In genomic region chr20:32382102-32382950, GRCh38 we compare ENCODE assay signal across 18 cellular contexts.
"Had no signal": no experiment of that assay in that cellular context is flagged by ENCODE, and none has a peak within 500 bp of the region (broad histone marks: within the 10 kb centered on the region; RNA-seq: fewer than 3 reads in every experiment).

No MANE protein-coding gene starts in this region.

- H3K4me3 Mint-ChIP-seq: activated T-cell treated with anti-CD3 and anti-CD28 coated beads, Interleukin-2, amount 50 U/mL, for 72 hours; effector memory CD8-positive, alpha-beta T cell; naive B cell; neural crest cell; T-helper 1 cell treated with Interleukin-12 subunit alpha and Interleukin-12 subunit beta and Interleukin-4 antibody, amounts not matched to agents 30 μg/mL and 1 μg/mL, for 36 hours had no signal

- H3K27me3 ChIP-seq: cardiac muscle cell, left lung, tibial nerve, vagina had no signal

- H3K36me3 Mint-ChIP-seq: naive B cell had no signal

- FAIRE-seq: keratinocyte had no signal

- H3K4me3 ChIP-seq: cardiac muscle cell, left lung, tibial nerve, vagina had no signal

- H3K36me3 ChIP-seq: cardiac muscle cell, vagina had no signal

- H3K9me3 ChIP-seq: left lung, tibial nerve, vagina had no signal

- H3K27ac Mint-ChIP-seq: activated T-cell treated with anti-CD3 and anti-CD28 coated beads, Interleukin-2, amount 50 U/mL, for 72 hours; effector memory CD8-positive, alpha-beta T cell; T-helper 1 cell treated with Interleukin-12 subunit alpha and Interleukin-12 subunit beta and Interleukin-4 antibody, amounts not matched to agents 30 μg/mL and 1 μg/mL, for 36 hours had no signal

- H3K27me3 Mint-ChIP-seq: effector memory CD8-positive, alpha-beta T cell; naive B cell had no signal

- H3K27ac ChIP-seq: cardiac muscle cell, epithelial cell of prostate, left lung, tibial nerve, vagina had no signal

- ATAC-seq: activated CD4-positive, CD25-positive, alpha-beta regulatory T cell treated with anti-CD3 and anti-CD28 coated beads, Interleukin-2, amount 50 U/mL, for 24 hours; activated naive CD4-positive, alpha-beta T cell treated with anti-CD3 and anti-CD28 coated beads, Interleukin-2, amount 50 U/mL, for 72 hours; activated T-cell treated with anti-CD3 and anti-CD28 coated beads, Interleukin-2, amount 50 U/mL, for 72 hours; effector memory CD8-positive, alpha-beta T cell; left lung; stimulated activated naive CD8-positive, alpha-beta T cell treated with anti-CD3 and anti-CD28 coated beads, Interleukin-15, Interleukin-2, amounts not matched to agents 100 U/mL and 50 U/mL, for 24 hours had no signal

- DNase-seq: activated CD8-positive, alpha-beta memory T cell treated with anti-CD3 and anti-CD28 coated beads for 24 hours; activated effector memory CD4-positive, alpha-beta T cell treated with anti-CD3 and anti-CD28 coated beads, Interleukin-2, amount 50 U/mL, for 16 hours; activated T-cell treated with anti-CD3 and anti-CD28 coated beads, Interleukin-2, amount 50 U/mL, for 72 hours; effector memory CD8-positive, alpha-beta T cell; foreskin fibroblast; left lung; naive B cell; stimulated activated CD4-positive, alpha-beta T cell treated with anti-CD3 and anti-CD28 coated beads, Interleukin-2, amount 100 ng/mL, for 24 hours; stimulated activated naive CD8-positive, alpha-beta T cell treated with anti-CD3 and anti-CD28 coated beads, Interleukin-15, Interleukin-2, amounts not matched to agents 100 U/mL and 50 U/mL, for 24 hours had no signal

- H3K9me3 Mint-ChIP-seq: activated naive CD4-positive, alpha-beta T cell treated with anti-CD3 and anti-CD28 coated beads, Interleukin-2, amount 50 U/mL, for 72 hours; activated T-cell treated with anti-CD3 and anti-CD28 coated beads, Interleukin-2, amount 50 U/mL, for 72 hours; effector memory CD8-positive, alpha-beta T cell; naive B cell; neural crest cell; T-helper 1 cell treated with Interleukin-12 subunit alpha and Interleukin-12 subunit beta and Interleukin-4 antibody, amounts not matched to agents 30 μg/mL and 1 μg/mL, for 36 hours had no signal
